1 cellular context compared by ENCODE assay signal in the genomic region with DNA sequence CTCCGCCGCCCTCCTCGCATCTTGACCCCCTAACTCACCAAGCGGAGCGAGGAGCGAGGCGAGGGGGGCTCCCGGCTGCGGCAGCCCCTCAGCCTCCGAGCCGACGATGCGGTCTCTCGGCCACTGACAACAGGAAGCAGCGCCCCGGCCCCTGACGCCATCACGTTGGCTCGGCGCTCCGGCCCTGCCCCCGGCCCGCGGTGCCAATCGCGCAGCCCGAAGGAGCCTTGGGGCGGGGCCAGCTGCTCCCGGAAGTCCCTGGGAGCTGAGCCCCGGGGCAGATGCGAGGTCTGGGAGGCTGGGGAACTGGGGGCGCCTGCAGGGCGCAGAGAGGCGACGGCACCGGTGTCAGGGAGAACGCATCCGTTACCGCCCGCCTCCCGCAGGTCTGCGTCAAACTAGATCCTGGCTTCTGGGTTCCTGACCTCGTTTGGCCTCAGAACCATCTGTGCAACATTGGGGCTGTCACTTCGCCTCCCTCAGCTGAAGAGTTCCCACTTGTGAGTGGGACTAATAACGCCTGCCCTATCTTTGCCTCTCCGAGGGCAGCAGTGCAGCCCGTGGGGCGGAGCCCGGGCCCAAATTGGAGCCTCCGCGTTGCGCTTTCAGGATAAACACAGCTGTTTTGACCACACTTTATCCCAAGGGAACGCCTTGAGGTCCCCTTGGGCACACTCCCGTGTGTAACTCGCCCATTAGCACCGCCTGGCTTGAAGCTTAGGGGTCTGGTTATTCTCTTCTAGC.
TF ChIP-seq lines count a peak whose summit lies in the region.

No MANE protein-coding gene starts in this region.

TF ChIP-seq in IMR-90, 13 proteins besides CTCF, POLR2A, EP300 and RAD21:
- TF ChIP-seq MAZ (IDR thresholded peaks at IDR 0.05; ENCODE audit: borderline replicate concordance, low read depth, low read length): peak; percentile 55; the same call in 1 of the 2 replicates
